ENCODE assay signal across 28 cellular contexts in the genomic region with DNA sequence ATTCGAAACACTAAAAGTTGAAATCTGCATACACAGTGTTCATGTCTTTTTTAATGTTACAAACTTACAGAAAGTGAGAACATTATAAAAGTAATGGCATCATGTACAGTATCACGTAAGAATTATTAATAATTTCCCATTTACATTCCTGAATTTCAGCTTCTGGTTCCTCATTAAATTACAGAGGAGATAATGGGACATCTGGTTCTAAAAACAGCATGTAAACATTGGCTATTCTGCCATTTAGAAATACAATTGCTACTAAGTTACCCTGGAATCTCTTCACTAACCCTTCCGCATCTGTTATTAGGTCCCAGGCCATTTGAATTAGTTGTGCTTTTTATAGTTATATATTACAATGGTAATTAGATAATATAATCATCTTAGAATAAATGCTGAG.
"Had no signal": no experiment of that assay in that cellular context is flagged by ENCODE, and none has a peak within 500 bp of the region (broad histone marks: within the 10 kb centered on the region; RNA-seq: fewer than 3 reads in every experiment).

No MANE protein-coding gene starts in this region.

- H3K9me3 Mint-ChIP-seq: nephron, neural progenitor cell had no signal

- H3K27me3 ChIP-seq: neural progenitor cell, ovary, right lobe of liver, sigmoid colon, stomach, thyroid gland, tibial nerve, upper lobe of right lung, uterus had no signal

- H3K9ac ChIP-seq: neural progenitor cell, parathyroid adenoma had no signal

- H3K36me3 ChIP-seq: neural progenitor cell, ovary, right lobe of liver, sigmoid colon, stomach, thoracic aorta, thyroid gland, tibial nerve, upper lobe of right lung, uterus had no signal

- H3K9me3 ChIP-seq: ovary, psoas muscle, right lobe of liver, sigmoid colon, stomach, thoracic aorta, thyroid gland, tibial nerve, upper lobe of right lung, uterus had no signal

- H3K27me3 Mint-ChIP-seq: progenitor cell of endocrine pancreas; stimulated activated naive B cell treated with anti-CD40 and anti-IgM and Interleukin-4, amounts not matched to agents 10 μg/mL and 1 μg/mL and 100 μg/mL, for 72 hours; stimulated activated naive CD8-positive, alpha-beta T cell treated with anti-CD3 and anti-CD28 coated beads, Interleukin-15, Interleukin-2, amounts not matched to agents 100 ng/mL and 50 ng/mL, for 24 hours had no signal

- H3K4me3 ChIP-seq: neural progenitor cell, ovary, psoas muscle, right lobe of liver, sigmoid colon, stomach, thoracic aorta, thyroid gland, tibial nerve, upper lobe of right lung, uterus had no signal

- H3K27ac Mint-ChIP-seq: natural killer cell; nephron; neural progenitor cell; progenitor cell of endocrine pancreas; stimulated activated effector memory CD8-positive, alpha-beta T cell treated with anti-CD3 and anti-CD28 coated beads, Interleukin-12 subunit alpha, Interleukin-12 subunit beta, amount 100 ng/mL, for 72 hours; stimulated activated naive B cell treated with anti-CD40 and anti-IgM and Interleukin-4, amounts not matched to agents 10 μg/mL and 1 μg/mL and 100 μg/mL, for 72 hours; stimulated activated naive CD8-positive, alpha-beta T cell treated with anti-CD3 and anti-CD28 coated beads, Interleukin-15, Interleukin-2, amounts not matched to agents 100 ng/mL and 50 ng/mL, for 24 hours had no signal

- ATAC-seq: natural killer cell; psoas muscle; right cardiac atrium; right lobe of liver; stimulated activated effector memory CD8-positive, alpha-beta T cell treated with anti-CD3 and anti-CD28 coated beads, Interleukin-12 subunit alpha, Interleukin-12 subunit beta, amount 100 ng/mL, for 72 hours; stimulated activated naive B cell treated with anti-CD40 and anti-IgM and Interleukin-4, amounts not matched to agents 10 μg/mL and 1 μg/mL and 100 μg/mL, for 72 hours; upper lobe of right lung had no signal

- H3K36me3 Mint-ChIP-seq: neural progenitor cell; stimulated activated effector memory CD8-positive, alpha-beta T cell treated with anti-CD3 and anti-CD28 coated beads, Interleukin-12 subunit alpha, Interleukin-12 subunit beta, amount 100 ng/mL, for 72 hours; stimulated activated naive B cell treated with anti-CD40 and anti-IgM and Interleukin-4, amounts not matched to agents 10 μg/mL and 1 μg/mL and 100 μg/mL, for 72 hours had no signal

- FAIRE-seq: small intestine had no signal

- H3K4me1 Mint-ChIP-seq: natural killer cell; nephron; neural progenitor cell; stimulated activated effector memory CD8-positive, alpha-beta T cell treated with anti-CD3 and anti-CD28 coated beads, Interleukin-12 subunit alpha, Interleukin-12 subunit beta, amount 100 ng/mL, for 72 hours; stimulated activated naive B cell treated with anti-CD40 and anti-IgM and Interleukin-4, amounts not matched to agents 10 μg/mL and 1 μg/mL and 100 μg/mL, for 72 hours had no signal

- H3K4me3 Mint-ChIP-seq: natural killer cell; nephron; neural progenitor cell; stimulated activated effector memory CD8-positive, alpha-beta T cell treated with anti-CD3 and anti-CD28 coated beads, Interleukin-12 subunit alpha, Interleukin-12 subunit beta, amount 100 ng/mL, for 72 hours; stimulated activated naive B cell treated with anti-CD40 and anti-IgM and Interleukin-4, amounts not matched to agents 10 μg/mL and 1 μg/mL and 100 μg/mL, for 72 hours; stimulated activated naive CD8-positive, alpha-beta T cell treated with anti-CD3 and anti-CD28 coated beads, Interleukin-15, Interleukin-2, amounts not matched to agents 100 ng/mL and 50 ng/mL, for 24 hours had no signal

- H3K4me1 ChIP-seq: neural progenitor cell, parathyroid adenoma, psoas muscle, right lobe of liver, sigmoid colon, thyroid gland, tibial nerve, upper lobe of right lung, uterus had no signal

- H3K4me2 ChIP-seq: neural progenitor cell had no signal

- H2AFZ ChIP-seq: neural progenitor cell, parathyroid adenoma had no signal

- H3K79me2 ChIP-seq: parathyroid adenoma had no signal

- H3K27ac ChIP-seq: neural progenitor cell, ovary, parathyroid adenoma, psoas muscle, right lobe of liver, sigmoid colon, stomach, thoracic aorta, thyroid gland, tibial nerve, upper lobe of right lung, uterus had no signal

- DNase-seq: natural killer cell; occipital lobe; ovary; posterior cingulate gyrus; psoas muscle; right cardiac atrium; right lobe of liver; sigmoid colon; small intestine; stimulated activated CD4-positive, alpha-beta T cell treated with anti-CD3 and anti-CD28 coated beads, Interleukin-15, amount 100 ng/mL, for 24 hours; stimulated activated CD4-positive, alpha-beta T cell treated with anti-CD3 and anti-CD28 coated beads, Interleukin-2, amount 100 ng/mL, for 24 hours; stimulated activated CD4-positive, alpha-beta T cell treated with anti-CD3 and anti-CD28 coated beads, Interleukin-2, amount 100 ng/mL, for 48 hours; stimulated activated CD4-positive, alpha-beta T cell treated with anti-CD3 and anti-CD28 coated beads, Interleukin-4, amount 100 ng/mL, for 24 hours; stimulated activated naive B cell treated with anti-CD40 and anti-IgM and Interleukin-4, amounts not matched to agents 10 μg/mL and 1 μg/mL and 100 μg/mL, for 72 hours; stimulated activated naive CD4-positive, alpha-beta T cell treated with Interleukin-2 at 50 U/mL for 16 hours; stomach; thyroid gland; trophoblast cell; upper lobe of right lung; uterus had no signal
